ENCODE assay signal across 8 cellular contexts in the genomic region with DNA sequence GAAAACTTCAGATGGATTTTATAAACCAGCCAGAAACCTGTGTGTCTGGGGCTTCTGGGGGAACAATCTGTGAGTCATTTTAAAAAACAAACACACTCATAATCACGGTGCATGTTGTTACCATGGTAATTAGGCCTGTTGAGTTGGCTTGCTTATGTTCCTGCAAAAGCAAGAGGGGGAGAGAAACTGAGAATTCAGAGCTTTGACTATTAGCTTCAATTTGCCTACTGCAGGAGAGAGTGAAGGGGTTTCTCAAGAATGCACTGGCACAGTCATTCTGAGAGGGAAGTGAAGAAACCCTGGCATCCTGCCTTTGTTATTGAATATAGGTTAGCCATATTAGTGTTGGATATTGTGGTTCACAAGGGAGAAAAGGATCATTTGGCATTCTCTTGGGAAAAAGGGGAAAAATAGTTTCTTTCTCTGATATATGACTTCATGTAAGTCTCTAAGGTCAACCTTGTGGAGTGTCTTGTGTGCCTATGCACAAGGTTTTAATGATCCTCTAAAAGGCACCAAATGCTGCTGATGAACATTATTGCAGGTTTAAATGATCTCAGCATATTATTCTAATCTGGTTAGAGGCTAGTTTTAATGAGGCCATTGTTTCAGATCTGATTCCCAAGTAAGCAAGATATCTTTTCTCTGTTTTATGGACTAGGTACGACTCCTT. TPM values are rescaled to one million over a fixed set of nuclear protein-coding genes. Genes with fewer than 3 reads are reported as not detected.
A peak's percentile ranks its signal among the peaks of the same experiment; 100 is the strongest.
DNase-seq lines count a peak whose midpoint lies in the region; ATAC-seq, FAIRE-seq and TF ChIP-seq lines count a peak whose summit lies in the region.

No MANE protein-coding gene starts in this region.

- H3F3A ChIP-seq in PC-9 (ENCODE audit: insufficient read depth, low read depth), result peaks cover 19% of the 10 kb centered on the region; the same call in 1 of the 2 replicates

- peak; percentile 59 for FAIRE-seq in endometrium (lab: Jason Lieb, UNC)

- H3K4me2 ChIP-seq in PC-9, result peak overlapping the region; percentile 51

- H3K27ac ChIP-seq in PC-9 (peak overlapping the region; percentile 78), tibial artery (no peak overlapping the region)

- CTCF ChIA-PET in PC-9 (lab: Charles Lee), result no interaction called here

- ATAC-seq in GM19438 (IDR thresholded peaks at IDR 0.05; ENCODE audit: low read depth, unreplicated experiment) (peak; percentile 78), HG03378 (IDR thresholded peaks at IDR 0.05; ENCODE audit: unreplicated experiment) (peak; percentile 93)

- H4K20me1 ChIP-seq in PC-9 (ENCODE audit: insufficient read depth), result no peaks in the 10 kb centered on the region

- intact Hi-C loops in PC-9 (cut with micrococcal nuclease; ENCODE audit: unreplicated experiment), result no loop called here
- intact Hi-C loops in tibial artery (cut with DNase I; ENCODE audit: low total_unique reads), result no loop called here

- TF ChIP-seq CTCF in PC-9 (conservative IDR thresholded peaks at IDR 0.05), result no peak
- no peak for TF ChIP-seq CTCF in tibial artery (IDR thresholded peaks at IDR 0.05)

- H3K9me3 ChIP-seq in PC-9 (ENCODE audit: insufficient read depth, low read depth) (no peaks in the 10 kb centered on the region), tibial artery (no peaks in the 10 kb centered on the region)

- H3K4me1 ChIP-seq in PC-9 (replicated peaks; ENCODE audit: insufficient read depth), result peaks cover 30% of the 10 kb centered on the region
- H3K4me1 ChIP-seq in tibial artery, result no peaks in the 10 kb centered on the region

- H3K9me2 ChIP-seq in PC-9 (ENCODE audit: insufficient read depth), result no peaks in the 10 kb centered on the region

- H3K27me3 ChIP-seq in PC-9 (ENCODE audit: insufficient read depth, low read depth) (no peaks in the 10 kb centered on the region), tibial artery (no peaks in the 10 kb centered on the region)

- H3K4me3 ChIP-seq in PC-9, result no peak overlapping the region
- no peak overlapping the region for H3K4me3 ChIP-seq in tibial artery

- DNase-seq in EL (peak; percentile 87), PC-9 (peak; percentile 33 to 97), pulmonary artery endothelial cell (ENCODE audit: low read depth, low spot score) (peak; percentile 45), tibial artery (no peak), GM19240 (ENCODE audit: insufficient read length, low spot score) (no peak)

- no TSS peak for BruUV-seq in PC-9 (replicated peaks; lab: Mats Ljungman, UMichigan)

- POLR2A ChIA-PET in PC-9 (lab: Charles Lee; ENCODE audit: unreplicated experiment), result interaction anchor here (0.5 to 1.0 kb wide), 3 partner anchors 12 to 208 kb away, joined by 5 to 6 read pairs (median 5); no protein-coding TSS in a partner anchor

- no peaks in the 10 kb centered on the region for H3K79me2 ChIP-seq in PC-9 (ENCODE audit: low read depth)

- H3K36me3 ChIP-seq in PC-9 (ENCODE audit: low read depth) (no peaks in the 10 kb centered on the region), tibial artery (no peaks in the 10 kb centered on the region)

- peak overlapping the region; percentile 66 for H2AFZ ChIP-seq in PC-9

RNA-seq across cellular contexts. Expression of gene GNG2, which starts 12.9 kb away (rescaled TPM):
- 0.33 TPM in 1 of 2 replicates, not detected in the other for total RNA-seq in PC-9 (2021)
- total RNA-seq in pulmonary artery endothelial cell, result 0.20 TPM in 1 of 2 replicates, not detected in the other

Comparison
In these comparisons a context has a peak if more than half of its experiments do, and no peak if none do; other contexts are left out.
1. DNase-seq: peak in EL (single experiment), PC-9 (2 of 2) and pulmonary artery endothelial cell (single experiment); none in tibial artery (0 of 2) and GM19240 (single experiment).